Comparison of ENCODE assay signal across 8 cellular contexts in genomic region chr1:48093696-48094518, GRCh38.
A peak's percentile ranks its signal among the peaks of the same experiment; 100 is the strongest.
DNase-seq lines count a peak whose midpoint lies in the region; ATAC-seq and TF ChIP-seq lines count a peak whose summit lies in the region.

No MANE protein-coding gene starts in this region.

- ATAC-seq in GM21423 (IDR thresholded peaks at IDR 0.05; ENCODE audit: unreplicated experiment) = peak; percentile 97
- ATAC-seq in aorta (ENCODE audit: low FRiP score) = no peak

- no CpG with 5 or more reads among the region's 24 CpGs for WGBS in trophoblast cell (ENCODE audit: extremely low coverage, insufficient coverage, insufficient read length)
- 31 to 36% methylated on average over 24 of the region's 24 CpGs for WGBS in aorta, 2 donors

- H2BK12ac ChIP-seq in trophoblast cell (ENCODE audit: low read length) = no peak overlapping the region

- H3K4me1 ChIP-seq in HUES6 (ENCODE audit: control insufficient read depth, insufficient read depth, low read length) (peaks cover 5% of the 10 kb centered on the region; the same call in 1 of the 2 replicates), OCI-LY3 (ENCODE audit: low read length) (no peaks in the 10 kb centered on the region), trophoblast cell (ENCODE audit: control insufficient read depth in 1 of 2, insufficient read depth in 2 of 2, low read length in 2 of 2) (peaks cover 0 to 2% of the 10 kb centered on the region in 2 experiments), aorta (ENCODE audit: control insufficient read depth in 1 of 2, insufficient read depth in 2 of 2, low read length in 2 of 2) (no peaks in the 10 kb centered on the region)

- H3K79me2 ChIP-seq in OCI-LY3 (ENCODE audit: low read length) (no peaks in the 10 kb centered on the region), trophoblast cell (ENCODE audit: control insufficient read depth, insufficient read depth, low read length, poor library complexity) (no peaks in the 10 kb centered on the region)

- H3K27me3 ChIP-seq in HUES6 (ENCODE audit: control insufficient read depth, insufficient read depth, low read length) (peaks cover 28% of the 10 kb centered on the region), OCI-LY3 (ENCODE audit: low read depth, low read length) (no peaks in the 10 kb centered on the region; the same call in 1 of the 2 replicates), trophoblast cell (ENCODE audit: insufficient read depth, low read length) (no peaks in the 10 kb centered on the region), aorta (ENCODE audit: control insufficient read depth in 1 of 2, insufficient read depth in 2 of 2, low read length in 1 of 2) (peaks cover 0 to 2% of the 10 kb centered on the region in 2 donors)

- no peak overlapping the region for H4K12ac ChIP-seq in trophoblast cell (ENCODE audit: low read depth, low read length)

- no peak overlapping the region for H4K8ac ChIP-seq in trophoblast cell (ENCODE audit: low read depth, low read length)

- H4K91ac ChIP-seq in trophoblast cell (ENCODE audit: low read depth, low read length) = no peak overlapping the region

- H3K4me3 ChIP-seq in HUES6 (ENCODE audit: low read depth, low read length) (peak overlapping the region; percentile 36; the same call in 1 of the 2 replicates), OCI-LY3 (ENCODE audit: low read length) (no peak overlapping the region), fibroblast of pulmonary artery (replicated peaks; ENCODE audit: low read depth, low read length) (no peak overlapping the region), trophoblast cell (ENCODE audit: low read depth, low read length) (no peak overlapping the region), aorta (ENCODE audit: low read length in 2 of 2) (no peak overlapping the region)

- no peak overlapping the region for H2BK120ac ChIP-seq in trophoblast cell (ENCODE audit: insufficient read depth, low read length, poor library complexity)

- H4K20me1 ChIP-seq in OCI-LY3 (ENCODE audit: insufficient read depth, low read length) = no peaks in the 10 kb centered on the region

- H3K36me3 ChIP-seq in HUES6 (ENCODE audit: control insufficient read depth, insufficient read depth, low read length) (no peaks in the 10 kb centered on the region), OCI-LY3 (replicated peaks; ENCODE audit: low read depth, low read length) (no peaks in the 10 kb centered on the region), trophoblast cell (ENCODE audit: control insufficient read depth in 1 of 2, insufficient read depth in 2 of 2, low read length in 2 of 2) (no peaks in the 10 kb centered on the region), aorta (ENCODE audit: control insufficient read depth in 1 of 2, insufficient read depth in 2 of 2, low read length in 1 of 2) (no peaks in the 10 kb centered on the region)

- H3K79me1 ChIP-seq in trophoblast cell (ENCODE audit: low read length) = no peaks in the 10 kb centered on the region

- intact Hi-C loops in aorta (cut with DNase I) = no loop called here

- H3K18ac ChIP-seq in trophoblast cell (ENCODE audit: low read length) = no peak overlapping the region

- no peak overlapping the region for H3K27ac ChIP-seq in HUES6 (ENCODE audit: low read depth, low read length)
- no peak overlapping the region for H3K27ac ChIP-seq in OCI-LY3 (ENCODE audit: low read length)
- no peak overlapping the region for H3K27ac ChIP-seq in trophoblast cell (ENCODE audit: low read depth, low read length)
- H3K27ac ChIP-seq in aorta (ENCODE audit: low read depth in 1 of 2, low read length in 2 of 2) = no peak overlapping the region

- H3K9me3 ChIP-seq in HUES6 (ENCODE audit: control insufficient read depth, insufficient read depth, low read depth, low read length) (no peaks in the 10 kb centered on the region), OCI-LY3 (ENCODE audit: insufficient read depth, low read length) (no peaks in the 10 kb centered on the region), trophoblast cell (ENCODE audit: insufficient read depth, low read depth, low read length) (peaks cover 6% of the 10 kb centered on the region), aorta (ENCODE audit: control insufficient read depth, low read length) (peaks cover 1% of the 10 kb centered on the region)

- no peak overlapping the region for H2BK5ac ChIP-seq in trophoblast cell (ENCODE audit: low read depth, low read length, poor library complexity)

- H2AK5ac ChIP-seq in trophoblast cell (ENCODE audit: low read length) = no peak overlapping the region

- H3K23ac ChIP-seq in trophoblast cell (ENCODE audit: low read length) = peak overlapping the region; percentile 40

- DNase-seq in DMS114 treated with DMSO at 0.1 percent for 48 hours (lab: John Stamatoyannopoulos, UW; ENCODE audit: unreplicated experiment) = peak; percentile 28
- peak; percentile 75 for DNase-seq in activated T-cell treated with anti-CD3 and anti-CD28 coated beads, Interleukin-2, amount 50 U/mL, for 1 hour
- peak; percentile 50 for DNase-seq in fibroblast of pulmonary artery (ENCODE audit: low read depth)
- peak; percentile 78 to 91 for DNase-seq in trophoblast cell
- DNase-seq in aorta = peak; percentile 57 to 81

- no peak overlapping the region for H3K14ac ChIP-seq in trophoblast cell (ENCODE audit: low read length)

- TF ChIP-seq CTCF in OCI-LY3 (IDR thresholded peaks at IDR 0.05; ENCODE audit: low read depth, low read length) = peak; percentile 54
- peak; percentile 77 for TF ChIP-seq CTCF in fibroblast of pulmonary artery (IDR thresholded peaks at IDR 0.05; ENCODE audit: low read length, missing control alignments)

- no peak overlapping the region for H3K4me2 ChIP-seq in OCI-LY3 (ENCODE audit: low read length)
- peak overlapping the region; percentile 41 for H3K4me2 ChIP-seq in trophoblast cell (ENCODE audit: low read length)

- H2AFZ ChIP-seq in OCI-LY3 (ENCODE audit: low read depth, low read length) (no peak overlapping the region), trophoblast cell (ENCODE audit: insufficient read depth, low read length, poor library complexity) (no peak overlapping the region)

- no peak overlapping the region for H3K9ac ChIP-seq in HUES6 (ENCODE audit: low read length)
- H3K9ac ChIP-seq in OCI-LY3 (ENCODE audit: low read length) = no peak overlapping the region
- no peak overlapping the region for H3K9ac ChIP-seq in trophoblast cell (ENCODE audit: low read length)

- H3K4ac ChIP-seq in trophoblast cell (ENCODE audit: low read depth, low read length) = no peak overlapping the region

Comparison
In these comparisons a context has a peak if more than half of its experiments do, and no peak if none do; other contexts are left out.
1. DNase-seq: peak in every context shown above with its lines; median percentile 84 in trophoblast cell; 75 in activated T-cell treated with anti-CD3 and anti-CD28 coated beads, Interleukin-2, amount 50 U/mL, for 1 hour; 69 in aorta; 50 in fibroblast of pulmonary artery; 28 in DMS114 treated with DMSO at 0.1 percent for 48 hours.